Comparison of ENCODE assay signal across 19 cellular contexts in the genomic region with DNA sequence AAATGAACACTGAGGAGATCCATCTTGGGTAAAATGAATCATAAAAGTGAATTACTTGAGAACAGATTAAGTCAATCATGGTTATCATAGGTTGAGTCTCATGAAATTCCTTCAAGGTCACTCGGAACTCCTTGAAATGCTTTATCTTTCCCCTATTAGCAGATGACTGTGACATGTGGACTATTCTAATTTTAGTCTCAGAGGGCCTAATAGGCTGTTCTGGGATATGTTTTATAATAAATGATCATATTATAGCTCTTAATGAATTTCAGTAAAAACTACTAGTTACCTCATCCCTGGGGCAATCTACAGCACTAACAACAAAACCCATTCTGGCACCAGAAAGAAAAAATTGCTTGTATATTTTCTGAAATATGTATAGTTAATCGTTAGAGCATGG. TPM values are rescaled to one million over a fixed set of nuclear protein-coding genes. Genes with fewer than 3 reads are reported as not detected.
A peak's percentile ranks its signal among the peaks of the same experiment; 100 is the strongest.
DNase-seq lines count a peak whose midpoint lies in the region; ATAC-seq and TF ChIP-seq lines count a peak whose summit lies in the region.
"Had no signal": no experiment of that assay in that cellular context is flagged by ENCODE, and none has a peak within 500 bp of the region (broad histone marks: within the 10 kb centered on the region; RNA-seq: fewer than 3 reads in every experiment).

No MANE protein-coding gene starts in this region.

- no peaks in the 10 kb centered on the region for H3K27me3 Mint-ChIP-seq in type B pancreatic cell

- no peak overlapping the region for H3K27ac Mint-ChIP-seq in type B pancreatic cell
- H3K27ac Mint-ChIP-seq: CD8-positive, alpha-beta T cell had no signal

- H3K4me3 ChIP-seq in SU-DHL-6 (ENCODE audit: insufficient read depth, low read length, poor library complexity, severe bottlenecking) (no peak overlapping the region), gastrocnemius medialis (no peak overlapping the region)
- H3K4me3 ChIP-seq: BLaER1 treated with 17β-estradiol and CSF1 and Interleukin-3, amounts not matched to agents 10 nM and 100 nM; HAP-1; SJCRH30 had no signal

- in situ Hi-C loops in gastrocnemius medialis (cut with MboI; ENCODE audit: low sequenced_read_pairs in 4 of 4) = loop anchor here in 2 of 4 donors (5.0 kb wide), 3 partner anchors 127 to 187 kb away; no protein-coding TSS in a partner anchor

- ATAC-seq in GM18517 (IDR thresholded peaks at IDR 0.05; ENCODE audit: unreplicated experiment) = peak; percentile 22
- ATAC-seq in HG03378 (IDR thresholded peaks at IDR 0.05; ENCODE audit: unreplicated experiment) = peak; percentile 8
- peak in 1 of 2 donors; percentile 28 for ATAC-seq in gastrocnemius medialis
- no peak for ATAC-seq in GM19395 (IDR thresholded peaks at IDR 0.05; ENCODE audit: unreplicated experiment)
- ATAC-seq in HG02759 (IDR thresholded peaks at IDR 0.05; ENCODE audit: unreplicated experiment) = no peak
- ATAC-seq: CD8-positive, alpha-beta T cell; HepG2 had no signal

- H3K4me1 Mint-ChIP-seq in type B pancreatic cell (ENCODE audit: unreplicated experiment) = no peaks in the 10 kb centered on the region

- H3K36me3 Mint-ChIP-seq in type B pancreatic cell = no peaks in the 10 kb centered on the region
- H3K36me3 Mint-ChIP-seq: CD8-positive, alpha-beta T cell had no signal

- TF ChIP-seq POLR2A in gastrocnemius medialis (IDR thresholded peaks at IDR 0.05) = no peak

- H3K9me2 ChIP-seq in SU-DHL-6 (replicated peaks; ENCODE audit: insufficient read depth, low read length) = no peaks in the 10 kb centered on the region

- no peak overlapping the region for H3K27ac ChIP-seq in SU-DHL-6 (ENCODE audit: low read depth, low read length)
- peak overlapping the region in 3 of 4 donors; percentile 14 to 55 (median 42) for H3K27ac ChIP-seq in gastrocnemius medialis
- H3K27ac ChIP-seq: BLaER1 treated with 17β-estradiol and CSF1 and Interleukin-3, amounts not matched to agents 10 nM and 100 nM; SJCRH30 had no signal

- H3K79me2 ChIP-seq in SU-DHL-6 (ENCODE audit: insufficient read depth, low read length) = no peaks in the 10 kb centered on the region

- no peak overlapping the region for H3K9ac ChIP-seq in SU-DHL-6 (ENCODE audit: low read length)
- H3K9ac ChIP-seq: BLaER1 treated with 17β-estradiol and CSF1 and Interleukin-3, amounts not matched to agents 10 nM and 100 nM had no signal

- H3K4me1 ChIP-seq in gastrocnemius medialis = peaks cover 0 to 2% of the 10 kb centered on the region in 2 donors
- H3K4me1 ChIP-seq: HAP-1, SJCRH30 had no signal

- TF ChIP-seq CTCF in SU-DHL-6 (IDR thresholded peaks at IDR 0.05; ENCODE audit: insufficient read depth, low read length, poor library complexity, severe bottlenecking) (no peak), gastrocnemius medialis (IDR thresholded peaks at IDR 0.05 in 4 of 5, conservative IDR thresholded peaks at IDR 0.05 in 1 of 5) (no peak), type B pancreatic cell (conservative IDR thresholded peaks at IDR 0.05) (no peak)

- DNase-seq in gastrocnemius medialis (no peak), NCI-H2029 (lab: John Stamatoyannopoulos, UW) (no peak), type B pancreatic cell (ENCODE audit: extremely low spot score, unreplicated experiment) (no peak)
- DNase-seq: Calu3; CD8-positive, alpha-beta T cell; KG1; NCI-H187; NCI-H345; NCI-H524 treated with DMSO at 0.1 percent for 48 hours had no signal

- H3K4me3 Mint-ChIP-seq in type B pancreatic cell = no peak overlapping the region
- H3K4me3 Mint-ChIP-seq: CD8-positive, alpha-beta T cell had no signal

- intact Hi-C loops in gastrocnemius medialis (cut with DNase I; ENCODE audit: low total_unique reads) = loop anchor here (1.0 to 10.0 kb wide), 5 partner anchors 77 to 486 kb away; no protein-coding TSS in a partner anchor

- H3K9me3 Mint-ChIP-seq in type B pancreatic cell = no peaks in the 10 kb centered on the region
- H3K9me3 Mint-ChIP-seq: CD8-positive, alpha-beta T cell had no signal

- H3K9me3 ChIP-seq in SU-DHL-6 (ENCODE audit: insufficient read depth, low read length) (no peaks in the 10 kb centered on the region), gastrocnemius medialis (no peaks in the 10 kb centered on the region)
- H3K9me3 ChIP-seq: BLaER1 treated with 17β-estradiol and CSF1 and Interleukin-3, amounts not matched to agents 10 nM and 100 nM; HAP-1; SJCRH30 had no signal

- no peaks in the 10 kb centered on the region for H3K27me3 ChIP-seq in SU-DHL-6 (ENCODE audit: low read length)
- H3K27me3 ChIP-seq in gastrocnemius medialis = no peaks in the 10 kb centered on the region
- H3K27me3 ChIP-seq: BLaER1 treated with 17β-estradiol and CSF1 and Interleukin-3, amounts not matched to agents 10 nM and 100 nM; SJCRH30 had no signal

- H3K36me3 ChIP-seq in SU-DHL-6 (ENCODE audit: low read length) (no peaks in the 10 kb centered on the region), gastrocnemius medialis (no peaks in the 10 kb centered on the region)
- H3K36me3 ChIP-seq: BLaER1 treated with 17β-estradiol and CSF1 and Interleukin-3, amounts not matched to agents 10 nM and 100 nM; HAP-1; SJCRH30 had no signal

- no peaks in the 10 kb centered on the region for H4K20me1 ChIP-seq in SU-DHL-6 (ENCODE audit: low read depth, low read length)
- H4K20me1 ChIP-seq: BLaER1 treated with 17β-estradiol and CSF1 and Interleukin-3, amounts not matched to agents 10 nM and 100 nM had no signal

- no peaks in the 10 kb centered on the region for H3F3A ChIP-seq in SU-DHL-6 (ENCODE audit: insufficient read depth)

- peak overlapping the region; percentile 31 for H2AFZ ChIP-seq in SU-DHL-6 (ENCODE audit: low read depth, low read length, severe bottlenecking)

- H3K4me2 ChIP-seq in SU-DHL-6 (ENCODE audit: low read depth, low read length, poor library complexity, severe bottlenecking) = no peak overlapping the region

RNA-seq across cellular contexts. Expression of gene SPATA4, which starts 44.7 kb away (rescaled TPM):
- under 1 TPM in 2 of 4 donors, not detected in 2; 0.22 to 0.29 TPM for total RNA-seq in gastrocnemius medialis
- 0.33 and 0.75 TPM in 2 replicates for total RNA-seq in type B pancreatic cell (ENCODE audit: low replicate concordance)
- total RNA-seq: A673; Calu3; CD8-positive, alpha-beta T cell; HepG2 had no signal

Comparison
In these comparisons a context has a peak if more than half of its experiments do, and no peak if none do; other contexts are left out.
1. ATAC-seq: peak in GM18517 (single experiment) and HG03378 (single experiment); none in GM19395 (single experiment) and HG02759 (single experiment).